In genomic region chr1:17347769-17348592, GRCh38 we compare ENCODE assay signal across 1 cellular context.
TF ChIP-seq lines count a peak whose summit lies in the region.

No MANE protein-coding gene starts in this region.

TF ChIP-seq in HCT116, 20 proteins besides CTCF, POLR2A, EP300 and RAD21 (continued from another document):
- TF ChIP-seq ZBTB33 (IDR thresholded peaks at IDR 0.05; ENCODE audit: extremely low read depth, insufficient replicate concordance, low read length) (no peak), ZFX (IDR thresholded peaks at IDR 0.05) (no peak), EZH2 (IDR thresholded peaks at IDR 0.05) (no peak), SP1 (IDR thresholded peaks at IDR 0.05; ENCODE audit: low read depth) (peak; percentile 66), ZNF274 (IDR thresholded peaks at IDR 0.05; ENCODE audit: low read depth, low read length) (no peak)
